Comparison of ENCODE assay signal across 15 cellular contexts in the genomic region with DNA sequence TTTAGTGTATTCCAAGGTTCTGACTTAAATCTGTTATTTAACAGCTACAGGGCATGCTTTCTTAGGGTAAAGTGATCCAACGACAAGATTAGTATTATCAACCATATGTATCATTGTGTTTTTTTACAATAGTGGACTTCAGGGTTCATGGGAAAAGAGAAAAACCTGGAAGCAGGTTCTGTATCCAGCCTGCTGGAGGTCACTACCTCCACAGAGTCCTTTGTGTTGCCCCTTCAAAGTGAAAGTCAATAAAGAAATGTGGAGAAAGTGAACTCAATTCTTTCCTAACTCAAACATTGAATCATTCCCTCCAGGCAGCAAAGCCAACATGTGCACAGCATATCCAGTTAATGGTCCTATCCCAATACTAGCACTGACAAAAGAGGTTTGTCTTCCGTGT. TPM values are rescaled to one million over a fixed set of nuclear protein-coding genes. Genes with fewer than 3 reads are reported as not detected.
DNase-seq lines count a peak whose midpoint lies in the region; ATAC-seq and TF ChIP-seq lines count a peak whose summit lies in the region.
"Had no signal": no experiment of that assay in that cellular context is flagged by ENCODE, and none has a peak within 500 bp of the region (broad histone marks: within the 10 kb centered on the region; RNA-seq: fewer than 3 reads in every experiment).

No MANE protein-coding gene starts in this region.

- POLR2A ChIA-PET in BJ (lab: Charles Lee): no interaction called here

- H3K36me3 ChIP-seq in BJ (ENCODE audit: control insufficient read depth, insufficient read depth, low read length): no peaks in the 10 kb centered on the region
- H3K36me3 ChIP-seq: BLaER1 had no signal

- H3K4me1 Mint-ChIP-seq in progenitor cell of endocrine pancreas (ENCODE audit: low read depth): peaks cover 29% of the 10 kb centered on the region
- H3K4me1 Mint-ChIP-seq: H9 had no signal

- peak overlapping the region; percentile 88 for H3K27ac Mint-ChIP-seq in progenitor cell of endocrine pancreas
- H3K27ac Mint-ChIP-seq: H9; T-helper 2 cell treated with Interferon-gamma antibody and Interleukin-4, amounts not matched to agents 5 μg/mL and 100 μg/mL, for 36 hours had no signal

- H3K9me3 Mint-ChIP-seq in progenitor cell of endocrine pancreas (ENCODE audit: low read depth): no peaks in the 10 kb centered on the region
- H3K9me3 Mint-ChIP-seq: H9; T-helper 2 cell treated with Interferon-gamma antibody and Interleukin-4, amounts not matched to agents 5 μg/mL and 100 μg/mL, for 36 hours had no signal

- H3K27me3 ChIP-seq in BJ (ENCODE audit: control insufficient read depth, insufficient read depth, low read length): no peaks in the 10 kb centered on the region
- H3K27me3 ChIP-seq: BLaER1 had no signal

- no peak for ATAC-seq in GM18517 (IDR thresholded peaks at IDR 0.05; ENCODE audit: unreplicated experiment)

- H3K27me3 Mint-ChIP-seq in progenitor cell of endocrine pancreas: no peaks in the 10 kb centered on the region

- CTCF ChIA-PET in BJ (lab: Yijun Ruan, JAX): no interaction called here

- TF ChIP-seq CTCF in BJ (IDR thresholded peaks at IDR 0.05; ENCODE audit: insufficient read depth, low read depth, low read length) (no peak), fibroblast of villous mesenchyme (IDR thresholded peaks at IDR 0.05; ENCODE audit: insufficient read depth, low read depth, low read length) (no peak), progenitor cell of endocrine pancreas (IDR thresholded peaks at IDR 0.05; ENCODE audit: unreplicated experiment) (no peak)

- H3K4me3 ChIP-seq in BJ (ENCODE audit: low read depth, low read length) (no peak overlapping the region), fibroblast of villous mesenchyme (ENCODE audit: low read depth, low read length) (no peak overlapping the region)
- H3K4me3 ChIP-seq: BLaER1 had no signal

- H3K36me3 Mint-ChIP-seq in progenitor cell of endocrine pancreas (ENCODE audit: insufficient read depth): no peaks in the 10 kb centered on the region

- H3K4me3 Mint-ChIP-seq in progenitor cell of endocrine pancreas (ENCODE audit: low read depth): no peak overlapping the region
- H3K4me3 Mint-ChIP-seq: H9; T-helper 2 cell treated with Interferon-gamma antibody and Interleukin-4, amounts not matched to agents 5 μg/mL and 100 μg/mL, for 36 hours had no signal

- DNase-seq in BJ (ENCODE audit: low read depth) (peak; percentile 32), OCI-M1 (lab: John Stamatoyannopoulos, UW) (peak; percentile 41), fibroblast of villous mesenchyme (ENCODE audit: low read depth) (peak; percentile 53), progenitor cell of endocrine pancreas (ENCODE audit: low spot score, unreplicated experiment) (no peak), SHP77 (lab: John Stamatoyannopoulos, UW) (no peak), cerebellar nuclear complex (lab: John Stamatoyannopoulos, UW) (no peak), NCI-H69 (lab: John Stamatoyannopoulos, UW) (no peak)
- DNase-seq: activated CD4-positive, alpha-beta T cell treated with anti-CD3 and anti-CD28 coated beads for 48 hours; anterior cingulate cortex; H9; head of caudate nucleus; stimulated activated CD8-positive, alpha-beta memory T cell treated with anti-CD3 and anti-CD28 coated beads, Interleukin-4, amount 100 ng/mL, for 48 hours had no signal

RNA-seq across cellular contexts. Expression of a gene that starts 45.4 kb away (rescaled TPM):
- polyA plus RNA-seq in BJ (2011; rRNA removed): 12.7 and 30.4 TPM in 2 replicates
- 16.1 and 17.9 TPM in 2 replicates for polyA minus RNA-seq in BJ (2011; rRNA and poly(A)+ RNA removed)
- total RNA-seq in fibroblast of villous mesenchyme: 75.7 and 369 TPM in 2 replicates
- 0.24 TPM in 1 of 2 replicates, not detected in the other for total RNA-seq in progenitor cell of endocrine pancreas
- total RNA-seq: H9 had no signal

Comparison
In these comparisons a context has a peak if more than half of its experiments do, and no peak if none do; other contexts are left out.
1. DNase-seq: peak in BJ (single experiment), OCI-M1 (single experiment) and fibroblast of villous mesenchyme (single experiment); none in progenitor cell of endocrine pancreas (single experiment), SHP77 (0 of 2), cerebellar nuclear complex (0 of 2) and NCI-H69 (single experiment).
2. RNA of a gene that starts 45.4 kb away (total RNA-seq): 75.7 to 369 TPM in fibroblast of villous mesenchyme; 0.24 TPM in progenitor cell of endocrine pancreas; every median in the first group is over 10 times any median in the second.